Comparison of ENCODE assay signal across 9 cellular contexts in genomic region chr20:13221313-13221672, GRCh38. TPM values are rescaled to one million over a fixed set of nuclear protein-coding genes. Genes with fewer than 3 reads are reported as not detected.
DNase-seq lines count a peak whose midpoint lies in the region; ATAC-seq lines count a peak whose summit lies in the region.
"Had no signal": no experiment of that assay in that cellular context is flagged by ENCODE, and none has a peak within 500 bp of the region (broad histone marks: within the 10 kb centered on the region; RNA-seq: fewer than 3 reads in every experiment).

No MANE protein-coding gene starts in this region.

- peak overlapping the region; percentile 47 for H3K4me3 ChIP-seq in ectodermal cell (ENCODE audit: insufficient read depth, low read depth, low read length)
- H3K4me3 ChIP-seq: K562 had no signal

- no peak overlapping the region for H3K27ac ChIP-seq in ectodermal cell (ENCODE audit: insufficient read depth, low read depth, low read length, poor library complexity, severe bottlenecking)

- peaks cover 3% of the 10 kb centered on the region for H3K9me3 Mint-ChIP-seq in stimulated activated memory B cell treated with anti-CD40 and anti-IgM and Interleukin-4, amounts not matched to agents 10 μg/mL and 1 μg/mL and 100 μg/mL, for 72 hours

- peaks cover 68% of the 10 kb centered on the region for H3K27me3 ChIP-seq in ectodermal cell (ENCODE audit: control insufficient read depth, insufficient read depth, low read length, poor library complexity, severe bottlenecking)

- H3K4me1 ChIP-seq in ectodermal cell (ENCODE audit: control insufficient read depth, insufficient read depth, low read length): peaks cover 8% of the 10 kb centered on the region

- DNase-seq in NCI-H2227 (lab: John Stamatoyannopoulos, UW; ENCODE audit: unreplicated experiment): no peak
- no peak for DNase-seq in AML-193 (lab: John Stamatoyannopoulos, UW)
- DNase-seq in hepatic stellate cell (ENCODE audit: low spot score): no peak
- DNase-seq in NCI-H526 treated with DMSO at 0.1 percent for 48 hours (lab: John Stamatoyannopoulos, UW): no peak

- H3K27ac Mint-ChIP-seq in stimulated activated memory B cell treated with anti-CD40 and anti-IgM and Interleukin-4, amounts not matched to agents 10 μg/mL and 1 μg/mL and 100 μg/mL, for 72 hours: no peak overlapping the region

- 0% methylated on average over 56 of the region's 56 CpGs for WGBS in ectodermal cell, 2 experiments

- no peaks in the 10 kb centered on the region for H3K36me3 ChIP-seq in ectodermal cell (ENCODE audit: control insufficient read depth, insufficient read depth, low read length)

- H3K27me3 Mint-ChIP-seq in stimulated activated memory B cell treated with anti-CD40 and anti-IgM and Interleukin-4, amounts not matched to agents 10 μg/mL and 1 μg/mL and 100 μg/mL, for 72 hours: peaks cover 48% of the 10 kb centered on the region

- H3K4me3 Mint-ChIP-seq in stimulated activated memory B cell treated with anti-CD40 and anti-IgM and Interleukin-4, amounts not matched to agents 10 μg/mL and 1 μg/mL and 100 μg/mL, for 72 hours: no peak overlapping the region

- H3K36me3 Mint-ChIP-seq in stimulated activated memory B cell treated with anti-CD40 and anti-IgM and Interleukin-4, amounts not matched to agents 10 μg/mL and 1 μg/mL and 100 μg/mL, for 72 hours: no peaks in the 10 kb centered on the region

- H3K4me1 Mint-ChIP-seq in stimulated activated memory B cell treated with anti-CD40 and anti-IgM and Interleukin-4, amounts not matched to agents 10 μg/mL and 1 μg/mL and 100 μg/mL, for 72 hours: peaks cover 5% of the 10 kb centered on the region

- ATAC-seq in GM19463 (IDR thresholded peaks at IDR 0.05; ENCODE audit: unreplicated experiment) (peak; percentile 30), HG03159 (IDR thresholded peaks at IDR 0.05; ENCODE audit: unreplicated experiment) (peak; percentile 37)
- peak; percentile 12 for ATAC-seq in stimulated activated memory B cell treated with anti-CD40 and anti-IgM and Interleukin-4, amounts not matched to agents 10 μg/mL and 1 μg/mL and 100 μg/mL, for 72 hours
- ATAC-seq: K562 had no signal

- no peaks in the 10 kb centered on the region for H3K9me3 ChIP-seq in ectodermal cell (ENCODE audit: control insufficient read depth, low read length)

RNA-seq across cellular contexts. Expression of gene ISM1, which starts 0.2 kb away (rescaled TPM):
- 4.0 TPM for polyA plus RNA-seq in ectodermal cell (2013, experiment 1 of 4)
- 2.8 TPM for polyA plus RNA-seq in ectodermal cell (2013, experiment 2 of 4)
- 3.5 TPM for polyA plus RNA-seq in ectodermal cell (2013, experiment 3 of 4)
- polyA plus RNA-seq in ectodermal cell (2013, experiment 4 of 4): 2.6 TPM
- polyA plus RNA-seq: K562 had no signal
